ENCODE assay signal across 8 cellular contexts in the genomic region with DNA sequence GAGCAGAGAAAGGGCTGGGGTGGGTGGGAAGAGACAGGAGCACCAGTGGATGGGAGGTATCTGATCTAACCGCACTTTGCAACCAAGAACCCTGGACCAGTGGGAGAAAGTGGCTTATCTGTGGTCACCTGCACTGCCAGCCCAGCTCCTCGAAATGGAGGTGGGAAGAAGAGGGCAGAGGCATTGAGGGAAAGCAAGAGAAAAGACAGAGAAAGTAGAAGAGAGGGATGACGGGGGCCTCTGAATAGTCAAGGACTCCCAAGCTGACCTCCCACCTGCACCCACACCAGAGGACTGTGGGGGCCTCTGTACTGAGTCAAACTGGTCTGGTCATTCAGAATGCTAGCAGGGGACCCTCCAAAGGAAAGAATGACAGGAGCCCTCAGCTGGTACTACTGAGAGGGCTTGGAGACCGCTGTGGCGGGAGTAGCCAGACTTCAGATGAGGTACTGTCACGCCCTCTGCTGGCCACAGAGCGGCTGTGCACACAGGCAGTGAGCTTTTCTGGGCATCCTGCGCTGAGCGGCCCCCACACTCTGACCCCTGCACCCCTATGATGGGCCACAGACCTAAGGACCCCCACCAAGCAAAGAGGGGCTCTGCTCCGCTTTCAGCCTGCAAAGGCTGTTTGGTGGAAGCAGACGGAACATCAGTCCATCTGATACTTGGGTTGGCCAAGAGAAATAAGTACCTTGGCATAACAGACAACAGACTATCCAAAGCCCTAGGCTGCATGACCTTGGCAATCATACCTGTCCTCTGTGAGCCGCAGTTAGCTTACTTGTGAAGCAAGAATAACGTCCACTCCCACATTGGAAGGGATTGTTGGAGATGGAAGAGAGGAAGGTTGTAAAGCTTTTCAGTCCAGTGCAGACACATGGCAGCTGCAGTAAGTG.
DNase-seq lines count a peak whose midpoint lies in the region; ATAC-seq and TF ChIP-seq lines count a peak whose summit lies in the region.

No MANE protein-coding gene starts in this region.

- in situ Hi-C loops in IMR-90 (cut with MboI; ENCODE audit: low sequenced_read_pairs) = loop anchor here (5.0 to 25.0 kb wide), 2 partner anchors 272 to 402 kb away; no protein-coding TSS in a partner anchor
- in situ Hi-C loops in SK-MEL-5 (cut with HindIII; ENCODE audit: low pct_unique_long_range_greater_than_20kb, low sequenced_read_pairs) = no loop called here

- no peak overlapping the region for H2BK120ac ChIP-seq in IMR-90 (ENCODE audit: low read depth, low read length)

- H3K36me3 ChIP-seq in IMR-90 (ENCODE audit: control insufficient read depth, insufficient read depth, low read length) = no peaks in the 10 kb centered on the region
- no peaks in the 10 kb centered on the region for H3K36me3 ChIP-seq in upper lobe of right lung

- H4K5ac ChIP-seq in IMR-90 (ENCODE audit: low read depth, low read length) = no peak overlapping the region

- no TSS peak for BruUV-seq in IMR-90 (replicated peaks; lab: Mats Ljungman, UMichigan)

- H3K27ac ChIP-seq in IMR-90 (ENCODE audit: insufficient read depth, low read length) (no peak overlapping the region), upper lobe of right lung (no peak overlapping the region)

- dilution Hi-C loops in IMR-90 (cut with HindIII; ENCODE audit: low sequenced_read_pairs, unreplicated experiment) = no loop called here

- no peak overlapping the region for H3K23ac ChIP-seq in IMR-90 (ENCODE audit: low read depth, low read length)

- no peak overlapping the region for H2BK15ac ChIP-seq in IMR-90 (ENCODE audit: low read depth, low read length)

- 13% methylated on average over 7 of the region's 13 CpGs; no CpG with 5 or more reads in 1 of the 2 experiments for WGBS in IMR-90 (ENCODE audit: extremely low coverage in 2 of 2, insufficient read length in 1 of 2), 2 experiments

- H3K18ac ChIP-seq in IMR-90 (ENCODE audit: low read depth, low read length) = no peak overlapping the region

- no peak overlapping the region for H3K4me2 ChIP-seq in IMR-90 (ENCODE audit: low read depth, low read length)

- POLR2A ChIA-PET in IMR-90 (lab: Charles Lee; ENCODE audit: unreplicated experiment) = no interaction called here

- intact Hi-C loops in IMR-90 (cut with micrococcal nuclease) = loop anchor here (1.0 to 10.0 kb wide), 7 partner anchors 47 to 400 kb away; no protein-coding TSS in a partner anchor
- intact Hi-C loops in Right ventricle myocardium inferior (cut with DNase I) = loop anchor here (1.0 to 5.0 kb wide), 4 partner anchors 112 to 270 kb away; a partner anchor contains a TSS
- intact Hi-C loops in posterior vena cava (cut with DNase I) = loop anchor here (1.0 to 10.0 kb wide), 4 partner anchors 220 to 394 kb away; no protein-coding TSS in a partner anchor
- intact Hi-C loops in upper lobe of right lung (cut with DNase I) = no loop called here

- H4K91ac ChIP-seq in IMR-90 (ENCODE audit: insufficient read depth, low read depth, low read length) = no peak overlapping the region

- no peak overlapping the region for H3K56ac ChIP-seq in IMR-90 (ENCODE audit: extremely low read depth, insufficient read depth, low read length)

- H3K9me1 ChIP-seq in IMR-90 (ENCODE audit: insufficient read depth, low read length) = no peaks in the 10 kb centered on the region

- no peak for TF ChIP-seq POLR2A in IMR-90 (IDR thresholded peaks at IDR 0.05; ENCODE audit: low read depth, low read length)

- no peaks in the 10 kb centered on the region for H3K9me3 ChIP-seq in IMR-90 (ENCODE audit: control insufficient read depth, insufficient read depth, low read length)
- H3K9me3 ChIP-seq in upper lobe of right lung = no peaks in the 10 kb centered on the region

- CTCF ChIA-PET in IMR-90 (lab: Yijun Ruan, JAX) = interaction anchor here (0.6 to 3.6 kb wide), 21 partner anchors 10 to 274 kb away, joined by 3 to 27 read pairs (median 4); no protein-coding TSS in a partner anchor

- peak overlapping the region; percentile 70; the same call in 1 of the 2 replicates for H2AK5ac ChIP-seq in IMR-90 (ENCODE audit: low read depth, low read length)

- H4K8ac ChIP-seq in IMR-90 (ENCODE audit: low read depth in 2 of 2, low read length in 2 of 2) = no peak overlapping the region

- no peaks in the 10 kb centered on the region for H4K20me1 ChIP-seq in IMR-90 (ENCODE audit: insufficient read depth, low read length)

- H3K4me1 ChIP-seq in IMR-90 (ENCODE audit: control insufficient read depth, insufficient read depth, low read length) (no peaks in the 10 kb centered on the region; the same call in 1 of the 2 replicates), upper lobe of right lung (peaks cover 29% of the 10 kb centered on the region)

- ATAC-seq in IMR-90 (ENCODE audit: low read depth) (peak; percentile 99), Right ventricle myocardium inferior (peak; percentile 60), upper lobe of right lung (peak; percentile 83), GM19328 (IDR thresholded peaks at IDR 0.05; ENCODE audit: unreplicated experiment) (no peak)

- no peak overlapping the region for H3K4ac ChIP-seq in IMR-90 (ENCODE audit: low read depth, low read length)

- H3K4me3 ChIP-seq in IMR-90 (ENCODE audit: insufficient read depth, low read depth, low read length) = no peak overlapping the region
- H3K4me3 ChIP-seq in upper lobe of right lung = no peak overlapping the region

- TF ChIP-seq RAD21 in IMR-90 (IDR thresholded peaks at IDR 0.05; ENCODE audit: low read length) = peak; percentile 92

- no peak overlapping the region for H3K9ac ChIP-seq in IMR-90 (ENCODE audit: low read depth, low read length)

- H3K79me1 ChIP-seq in IMR-90 (ENCODE audit: low read depth in 1 of 2, low read length in 2 of 2) = no peaks in the 10 kb centered on the region

- TF ChIP-seq CTCF in IMR-90 (conservative IDR thresholded peaks at IDR 0.05; ENCODE audit: low read depth, low read length) = peak; percentile 92
- TF ChIP-seq CTCF in upper lobe of right lung (IDR thresholded peaks at IDR 0.05) = peak; percentile 95

- H2AFZ ChIP-seq in IMR-90 (replicated peaks; ENCODE audit: low read length, poor library complexity) = peak overlapping the region; percentile 39

- H2AK9ac ChIP-seq in IMR-90 (replicated peaks; ENCODE audit: low read depth, low read length, poor library complexity) = peak overlapping the region; percentile 1

- no peak overlapping the region for H3K14ac ChIP-seq in IMR-90 (replicated peaks; ENCODE audit: low read depth, low read length)

- H3K27me3 ChIP-seq in IMR-90 (ENCODE audit: control insufficient read depth, insufficient read depth, low read length) (no peaks in the 10 kb centered on the region), upper lobe of right lung (no peaks in the 10 kb centered on the region)

- peak; percentile 78 for DNase-seq in ELF-1 (ENCODE audit: low read depth, low spot score)
- DNase-seq in IMR-90 = peak; percentile 65
- peak; percentile 66 for DNase-seq in SK-MEL-5 (ENCODE audit: low read depth, low spot score)
- peak; percentile 48 for DNase-seq in activated naive CD4-positive, alpha-beta T cell treated with anti-CD3 and anti-CD28 coated beads, Interleukin-2, amount 50 U/mL, for 16 hours
- DNase-seq in Right ventricle myocardium inferior (ENCODE audit: missing footprints) = peak; percentile 83
- peak; percentile 91 for DNase-seq in posterior vena cava (ENCODE audit: low spot score)
- peak; percentile 81 for DNase-seq in upper lobe of right lung

- no peak overlapping the region for H2BK5ac ChIP-seq in IMR-90 (ENCODE audit: low read depth, low read length, poor library complexity, severe bottlenecking)

- no peak overlapping the region for H2BK20ac ChIP-seq in IMR-90 (ENCODE audit: low read depth, low read length)

TF ChIP-seq in IMR-90, 13 proteins besides CTCF, POLR2A, EP300 and RAD21:
- TF ChIP-seq NFE2L2 (IDR thresholded peaks at IDR 0.05; ENCODE audit: low read depth, low read length) (no peak), MAFK (IDR thresholded peaks at IDR 0.05; ENCODE audit: low read depth, low read length) (no peak), SMC3 (IDR thresholded peaks at IDR 0.05; ENCODE audit: low read depth, low read length) (peak; percentile 90)
